In genomic region chr19:48501446-48501960, GRCh38 we compare ENCODE assay signal across 8 cellular contexts. TPM values are rescaled to one million over a fixed set of nuclear protein-coding genes. Genes with fewer than 3 reads are reported as not detected.
DNase-seq lines count a peak whose midpoint lies in the region; ATAC-seq and TF ChIP-seq lines count a peak whose summit lies in the region.

No MANE protein-coding gene starts in this region.

- H3K27ac ChIP-seq in HEK293 (ENCODE audit: extremely low read depth, low read depth, low read length): no peak overlapping the region; the same call in 1 of the 2 replicates
- no peak overlapping the region for H3K27ac ChIP-seq in right cardiac atrium (ENCODE audit: low read length)

- CTCF ChIA-PET in HEK293 (lab: Yijun Ruan, JAX): interaction anchor here (0.8 to 1.8 kb wide), 5 partner anchors 12 to 88 kb away, joined by 3 to 17 read pairs (median 9); no protein-coding TSS in a partner anchor

- H3K36me3 ChIP-seq in HEK293 (ENCODE audit: control insufficient read depth in 2 of 2, insufficient read depth in 1 of 2, low read length in 2 of 2): no peaks in the 10 kb centered on the region

- DNase-seq in NCI-H526 (lab: John Stamatoyannopoulos, UW) (peak; percentile 93 to 98), right cardiac atrium (peak in 2 of 3 donors; percentile 33 to 62)
- DNase-seq in activated CD4-positive, alpha-beta T cell treated with anti-CD3 and anti-CD28 coated beads, Interleukin-2, amount 50 U/mL, for 4 hours: peak; percentile 37 to 39
- peak; percentile 40 to 49 for DNase-seq in stimulated activated CD4-positive, alpha-beta T cell treated with anti-CD3 and anti-CD28 coated beads, Interleukin-2, amount 100 ng/mL, for 48 hours

- H3K9me3 ChIP-seq in HEK293 (ENCODE audit: control insufficient read depth, insufficient read depth, low read depth, low read length): no peaks in the 10 kb centered on the region
- no peaks in the 10 kb centered on the region for H3K9me3 ChIP-seq in right cardiac atrium (ENCODE audit: control insufficient read depth, low read length)

- H3K27me3 ChIP-seq in right cardiac atrium (ENCODE audit: control insufficient read depth, insufficient read depth): no peaks in the 10 kb centered on the region

- POLR2A ChIA-PET in HEK293 (lab: Yijun Ruan, JAX): interaction anchor here (1.0 to 1.2 kb wide), 8 partner anchors 8 to 139 kb away, joined by 3 to 20 read pairs (median 5); partner anchors contain the start of genes RPL18, SPHK2, SYNGR4 and TMEM143

- WGBS in right cardiac atrium: 4% methylated on average over 17 of the region's 17 CpGs

- H3K4me1 ChIP-seq in HEK293 (ENCODE audit: control insufficient read depth, insufficient read depth, low read length) (peaks cover 3% of the 10 kb centered on the region; the same call in 1 of the 2 replicates), right cardiac atrium (ENCODE audit: control insufficient read depth, insufficient read depth, low read length) (no peaks in the 10 kb centered on the region)

- intact Hi-C loops in right cardiac atrium (cut with DNase I): loop anchor here in 1 of 4 donors (5.0 kb wide), 1 partner anchor 86 kb away; no protein-coding TSS in a partner anchor

- H3K4me3 ChIP-seq in HEK293 (ENCODE audit: low read depth, low read length) (peak overlapping the region; percentile 17; the same call in 1 of the 2 replicates), right cardiac atrium (ENCODE audit: low read length) (no peak overlapping the region)

- TF ChIP-seq CTCF in HEK293 (tag by site-specific recombination; IDR thresholded peaks at IDR 0.05): no peak

- ATAC-seq in right cardiac atrium (peak; percentile 33 to 34), GM21737 (IDR thresholded peaks at IDR 0.05; ENCODE audit: unreplicated experiment) (no peak), GM19455 (IDR thresholded peaks at IDR 0.05; ENCODE audit: unreplicated experiment) (no peak), GM21786 (IDR thresholded peaks at IDR 0.05; ENCODE audit: unreplicated experiment) (no peak)

TF ChIP-seq in HEK293, 187 proteins besides CTCF, POLR2A, EP300 and RAD21 (continues in another document):
- no peak for TF ChIP-seq IKZF3 (tag by site-specific recombination; IDR thresholded peaks at IDR 0.05)
- TF ChIP-seq INSM2 (tag by site-specific recombination; IDR thresholded peaks at IDR 0.05): no peak
- TF ChIP-seq, protein P1, sequence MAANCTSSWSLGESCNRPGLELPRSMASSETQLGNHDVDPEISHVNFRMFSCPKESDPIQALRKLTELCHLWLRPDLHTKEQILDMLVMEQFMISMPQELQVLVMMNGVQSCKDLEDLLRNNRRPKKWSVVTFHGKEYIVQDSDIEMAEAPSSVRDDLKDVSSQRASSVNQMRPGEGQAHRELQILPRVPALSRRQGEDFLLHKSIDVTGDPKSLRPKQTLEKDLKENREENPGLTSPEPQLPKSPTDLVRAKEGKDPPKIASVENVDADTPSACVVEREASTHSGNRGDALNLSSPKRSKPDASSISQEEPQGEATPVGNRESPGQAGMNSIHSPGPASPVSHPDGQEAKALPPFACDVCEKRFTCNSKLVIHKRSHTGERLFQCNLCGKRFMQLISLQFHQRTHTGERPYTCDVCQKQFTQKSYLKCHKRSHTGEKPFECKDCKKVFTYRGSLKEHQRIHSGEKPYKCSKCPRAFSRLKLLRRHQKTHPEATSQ (tag by site-specific recombination; IDR thresholded peaks at IDR 0.05): no peak
- TF ChIP-seq SCRT2 (tag by site-specific recombination; IDR thresholded peaks at IDR 0.05): no peak
- TF ChIP-seq ZNF155 (tag by site-specific recombination; IDR thresholded peaks at IDR 0.05): no peak
- no peak; the same call in 1 of the 2 replicates for TF ChIP-seq FEZF1 (tag by site-specific recombination; IDR thresholded peaks at IDR 0.05)
- peak; percentile 16; the same call in 1 of the 2 replicates for TF ChIP-seq ZIC2 (tag by site-specific recombination; IDR thresholded peaks at IDR 0.05)
- no peak for TF ChIP-seq ZNF549 (tag by site-specific recombination; IDR thresholded peaks at IDR 0.05)
- TF ChIP-seq GFI1B (tag by site-specific recombination; IDR thresholded peaks at IDR 0.05): no peak
- TF ChIP-seq ZNF354C (tag by site-specific recombination; IDR thresholded peaks at IDR 0.05; ENCODE audit: borderline replicate concordance, low read depth): no peak
- peak; percentile 78 for TF ChIP-seq ZXDB (tag by site-specific recombination; IDR thresholded peaks at IDR 0.05)
- no peak for TF ChIP-seq BCL6B (tag by site-specific recombination; IDR thresholded peaks at IDR 0.05)
- TF ChIP-seq PBX3 (CRISPR knock-in tag; IDR thresholded peaks at IDR 0.05): no peak
- TF ChIP-seq ZNF596 (tag by site-specific recombination; IDR thresholded peaks at IDR 0.05): no peak
- TF ChIP-seq ZNF211 (tag by site-specific recombination; IDR thresholded peaks at IDR 0.05; ENCODE audit: low read depth): no peak
- 0 out of 2 replicates have a peak, but pooled peaks have one; percentile 9 for TF ChIP-seq ZNF692 (tag by site-specific recombination; IDR thresholded peaks at IDR 0.05)
- no peak for TF ChIP-seq ZNF146 (tag by site-specific recombination; IDR thresholded peaks at IDR 0.05)
- TF ChIP-seq, protein P2, sequence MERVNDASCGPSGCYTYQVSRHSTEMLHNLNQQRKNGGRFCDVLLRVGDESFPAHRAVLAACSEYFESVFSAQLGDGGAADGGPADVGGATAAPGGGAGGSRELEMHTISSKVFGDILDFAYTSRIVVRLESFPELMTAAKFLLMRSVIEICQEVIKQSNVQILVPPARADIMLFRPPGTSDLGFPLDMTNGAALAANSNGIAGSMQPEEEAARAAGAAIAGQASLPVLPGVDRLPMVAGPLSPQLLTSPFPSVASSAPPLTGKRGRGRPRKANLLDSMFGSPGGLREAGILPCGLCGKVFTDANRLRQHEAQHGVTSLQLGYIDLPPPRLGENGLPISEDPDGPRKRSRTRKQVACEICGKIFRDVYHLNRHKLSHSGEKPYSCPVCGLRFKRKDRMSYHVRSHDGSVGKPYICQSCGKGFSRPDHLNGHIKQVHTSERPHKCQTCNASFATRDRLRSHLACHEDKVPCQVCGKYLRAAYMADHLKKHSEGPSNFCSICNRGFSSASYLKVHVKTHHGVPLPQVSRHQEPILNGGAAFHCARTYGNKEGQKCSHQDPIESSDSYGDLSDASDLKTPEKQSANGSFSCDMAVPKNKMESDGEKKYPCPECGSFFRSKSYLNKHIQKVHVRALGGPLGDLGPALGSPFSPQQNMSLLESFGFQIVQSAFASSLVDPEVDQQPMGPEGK (tag by site-specific recombination; IDR thresholded peaks at IDR 0.05): peak; percentile 85
- no peak for TF ChIP-seq SALL2 (tag by site-specific recombination; IDR thresholded peaks at IDR 0.05; ENCODE audit: borderline replicate concordance)
- TF ChIP-seq GLIS2 (tag by site-specific recombination; IDR thresholded peaks at IDR 0.05): no peak

RNA-seq across cellular contexts. Expression of gene LMTK3, which starts 10.1 kb away (rescaled TPM):
- total RNA-seq in right cardiac atrium: 1 to 10 TPM; 3.1 to 7.2 (median 5.5) TPM
- 2.9 TPM for polyA plus RNA-seq in right cardiac atrium

RNA-seq across cellular contexts. Expression of gene CYTH2, which starts 32.3 kb away (rescaled TPM):
- total RNA-seq in right cardiac atrium: 10 to 100 TPM; 26.0 to 35.0 (median 29.2) TPM
- polyA plus RNA-seq in right cardiac atrium: 27.4 TPM

RNA-seq across cellular contexts. Expression of gene KCNJ14, which starts 46.1 kb away (rescaled TPM):
- under 1 TPM; 0.20 to 0.75 (median 0.23) TPM for total RNA-seq in right cardiac atrium
- 0.16 TPM for polyA plus RNA-seq in right cardiac atrium

RNA-seq across cellular contexts. Expression of gene SULT2B1, which starts 50.5 kb away (rescaled TPM):
- under 1 TPM in 2 of 4 donors, not detected in 2; 0.25 to 0.76 TPM for total RNA-seq in right cardiac atrium
- polyA plus RNA-seq in right cardiac atrium: 0.14 TPM

RNA-seq across cellular contexts. Expression of gene GRWD1, which starts 55.7 kb away (rescaled TPM):
- total RNA-seq in right cardiac atrium: 10 to 100 TPM; 16.0 to 20.4 (median 17.3) TPM
- polyA plus RNA-seq in right cardiac atrium: 7.2 TPM

Comparison
In these comparisons a context has a peak if more than half of its experiments do, and no peak if none do; other contexts are left out.
1. DNase-seq: peak in every context shown above with its lines; median percentile 96 in NCI-H526; 48 in right cardiac atrium; 44 in stimulated activated CD4-positive, alpha-beta T cell treated with anti-CD3 and anti-CD28 coated beads, Interleukin-2, amount 100 ng/mL, for 48 hours; 38 in activated CD4-positive, alpha-beta T cell treated with anti-CD3 and anti-CD28 coated beads, Interleukin-2, amount 50 U/mL, for 4 hours.
2. ATAC-seq: peak in right cardiac atrium (2 of 2); none in GM21737 (single experiment), GM19455 (single experiment) and GM21786 (single experiment).